Comparison of ENCODE assay signal across 9 cellular contexts in the genomic region with DNA sequence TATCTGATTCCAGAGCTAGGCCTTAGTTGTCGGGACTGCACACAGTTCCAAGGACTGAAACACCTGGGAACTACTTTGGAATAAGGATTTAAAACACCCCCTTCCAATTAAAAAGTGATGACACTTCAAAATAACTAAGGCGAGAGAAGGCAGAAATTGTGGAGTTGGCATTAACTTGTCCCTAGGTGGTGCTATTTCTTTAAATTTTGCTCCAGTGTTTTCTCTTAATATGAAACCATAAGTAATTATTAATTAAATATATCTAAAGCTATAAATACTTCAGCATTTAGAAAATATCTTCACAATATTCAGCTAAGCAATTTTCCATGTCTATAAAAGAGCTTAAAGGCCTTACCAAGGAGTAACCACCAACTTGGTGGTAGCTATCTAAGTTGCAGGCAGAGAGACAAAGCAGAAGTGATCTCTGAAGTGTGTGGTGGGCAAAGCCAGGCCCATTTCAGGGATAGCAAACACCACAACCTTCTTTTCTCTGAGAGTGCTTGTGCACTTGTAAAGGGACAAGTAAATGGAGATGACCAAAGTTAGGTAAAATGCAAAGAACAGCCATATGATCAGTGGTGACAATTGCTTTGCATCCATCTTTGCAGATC.
DNase-seq lines count a peak whose midpoint lies in the region; ATAC-seq, FAIRE-seq and TF ChIP-seq lines count a peak whose summit lies in the region.
"Had no signal": no experiment of that assay in that cellular context is flagged by ENCODE, and none has a peak within 500 bp of the region (broad histone marks: within the 10 kb centered on the region; RNA-seq: fewer than 3 reads in every experiment).

No MANE protein-coding gene starts in this region.

- CTCF ChIA-PET in CD4-positive, alpha-beta T cell (lab: Charles Lee): interaction anchor here (0.5 to 3.5 kb wide), 32 partner anchors 9 to 270 kb away, joined by 3 to 29 read pairs (median 4); no protein-coding TSS in a partner anchor
- CTCF ChIA-PET in endothelial cell of umbilical vein (lab: Charles Lee): interaction anchor here (0.6 to 13.9 kb wide), 79 partner anchors 9 to 667 kb away, joined by 3 to 267 read pairs (median 4); a partner anchor contains a TSS

- H3K27ac ChIP-seq in CD4-positive, alpha-beta T cell (ENCODE audit: low read depth, low read length): no peak overlapping the region
- H3K27ac ChIP-seq in SK-N-MC (0 out of 2 replicates have a peak overlapping the region, but pooled peaks have one; percentile 61), endothelial cell of umbilical vein (ENCODE audit: insufficient read depth, low read depth, low read length) (no peak overlapping the region), pancreas (no peak overlapping the region)
- H3K27ac ChIP-seq: SJSA1 had no signal

- peak; percentile 60 for ATAC-seq in CD4-positive, alpha-beta T cell (ENCODE audit: poor library complexity)
- ATAC-seq in GM18505 (IDR thresholded peaks at IDR 0.05; ENCODE audit: unreplicated experiment) (peak; percentile 67), pancreas (peak in 3 of 4 donors; percentile 54 to 73 (median 59)), GM19467 (IDR thresholded peaks at IDR 0.05; ENCODE audit: unreplicated experiment) (no peak)

- H3K4me1 Mint-ChIP-seq in CD4-positive, alpha-beta T cell (ENCODE audit: low read depth): peaks cover 36% of the 10 kb centered on the region

- H3K9me1 ChIP-seq in endothelial cell of umbilical vein (replicated peaks; ENCODE audit: control insufficient read depth, extremely low read depth, insufficient read depth, low read length): no peaks in the 10 kb centered on the region

- dilution Hi-C loops in endothelial cell of umbilical vein (cut with MboI; ENCODE audit: extremely low pct_ligation_motif_present, low sequenced_read_pairs): no loop called here

- H3K27me3 Mint-ChIP-seq in CD4-positive, alpha-beta T cell: no peaks in the 10 kb centered on the region

- no peaks in the 10 kb centered on the region for H3K9me3 ChIP-seq in CD4-positive, alpha-beta T cell (ENCODE audit: control insufficient read depth, low read length)
- H3K9me3 ChIP-seq in SK-N-MC (ENCODE audit: low read depth, low read length) (no peaks in the 10 kb centered on the region), endothelial cell of umbilical vein (replicated peaks; ENCODE audit: control insufficient read depth, insufficient read depth, low read length) (no peaks in the 10 kb centered on the region), pancreas (no peaks in the 10 kb centered on the region)
- H3K9me3 ChIP-seq: SJSA1 had no signal

- no peak overlapping the region for H3K4me3 ChIP-seq in SK-N-MC
- H3K4me3 ChIP-seq in endothelial cell of umbilical vein (replicated peaks in 1 of 3; ENCODE audit: insufficient read depth in 1 of 3, low read depth in 1 of 3, low read length in 3 of 3): no peak overlapping the region
- H3K4me3 ChIP-seq in pancreas: no peak overlapping the region
- H3K4me3 ChIP-seq: SJSA1 had no signal

- POLR2A ChIA-PET in CD4-positive, alpha-beta T cell (lab: Charles Lee): interaction anchor here (0.5 to 2.9 kb wide), 16 partner anchors 19 to 321 kb away, joined by 3 to 13 read pairs (median 4); a partner anchor contains a TSS
- POLR2A ChIA-PET in endothelial cell of umbilical vein (lab: Charles Lee): no interaction called here

- no peak overlapping the region for H3K9ac ChIP-seq in SK-N-MC (ENCODE audit: insufficient read length)
- H3K9ac ChIP-seq in endothelial cell of umbilical vein (replicated peaks; ENCODE audit: extremely low read depth, insufficient read depth, low read length): no peak overlapping the region

- 1 to 4% methylated on average over 2 of the region's 2 CpGs for WGBS in pancreas, 2 donors

- BruUV-seq in endothelial cell of umbilical vein (replicated peaks; lab: Mats Ljungman, UMichigan): no TSS peak

- H3K36me3 ChIP-seq in SK-N-MC (ENCODE audit: insufficient read depth, low read length): no peaks in the 10 kb centered on the region
- H3K36me3 ChIP-seq in endothelial cell of umbilical vein (ENCODE audit: control insufficient read depth in 2 of 2, extremely low read depth in 1 of 2, insufficient read depth in 2 of 2, low read length in 2 of 2): no peaks in the 10 kb centered on the region
- no peaks in the 10 kb centered on the region for H3K36me3 ChIP-seq in pancreas
- H3K36me3 ChIP-seq: SJSA1 had no signal

- intact Hi-C loops in CD4-positive, alpha-beta T cell (cut with DNase I, micrococcal nuclease): loop anchor here (1.0 to 5.0 kb wide), 6 partner anchors 54 to 265 kb away; a partner anchor contains a TSS
- intact Hi-C loops in endothelial cell of umbilical vein (cut with micrococcal nuclease): loop anchor here (1.0 to 5.0 kb wide), 7 partner anchors 33 to 265 kb away; a partner anchor contains a TSS
- intact Hi-C loops in pancreas (cut with DNase I): loop anchor here in 2 of 3 donors (10.0 kb wide), 2 partner anchors 261 to 271 kb away; no protein-coding TSS in a partner anchor

- H3K9me3 Mint-ChIP-seq in CD4-positive, alpha-beta T cell: no peaks in the 10 kb centered on the region

- DNase-seq in CD4-positive, alpha-beta T cell: no peak
- peak; percentile 14 for DNase-seq in HPDE6-E6E7 (ENCODE audit: extremely low spot score)
- no peak for DNase-seq in SK-N-MC (ENCODE audit: low read depth, low spot score)
- DNase-seq in endothelial cell of umbilical vein (ENCODE audit: low read depth, low spot score): peak; percentile 65
- DNase-seq in pancreas: no peak
- DNase-seq in activated effector memory CD4-positive, alpha-beta T cell treated with Interleukin-2 at 50 U/mL for 16 hours: no peak

- peak; percentile 95 for FAIRE-seq in endothelial cell of umbilical vein (lab: Jason Lieb, UNC)
- FAIRE-seq in pancreas (lab: Jason Lieb, UNC): peak; percentile 80

- H2AFZ ChIP-seq in endothelial cell of umbilical vein (ENCODE audit: low read depth, low read length): no peak overlapping the region

- TF ChIP-seq POLR2A in GM18505 (IDR thresholded peaks at IDR 0.05; ENCODE audit: borderline replicate concordance, extremely low read depth, insufficient read depth, insufficient read length) (no peak), endothelial cell of umbilical vein (IDR thresholded peaks at IDR 0.05; ENCODE audit: low read depth, low read length) (no peak)

- H4K20me1 ChIP-seq in endothelial cell of umbilical vein (replicated peaks; ENCODE audit: control insufficient read depth, extremely low read depth, insufficient read depth, low read length): no peaks in the 10 kb centered on the region

- H3K4me1 ChIP-seq in endothelial cell of umbilical vein (ENCODE audit: control insufficient read depth, extremely low read depth, insufficient read depth, low read length) (no peaks in the 10 kb centered on the region), pancreas (no peaks in the 10 kb centered on the region)

- peaks cover 69% of the 10 kb centered on the region for H3K36me3 Mint-ChIP-seq in CD4-positive, alpha-beta T cell (ENCODE audit: low read depth)

- peak; percentile 81 for TF ChIP-seq CTCF in CD4-positive, alpha-beta T cell (IDR thresholded peaks at IDR 0.05)
- peak; percentile 24 to 41 for TF ChIP-seq CTCF in endothelial cell of umbilical vein (IDR thresholded peaks at IDR 0.05; ENCODE audit: extremely low read depth in 1 of 2, insufficient read depth in 1 of 2, low read depth in 1 of 2, low read length in 2 of 2)
- peak in 3 of 4 donors; percentile 36 to 50 (median 45) for TF ChIP-seq CTCF in pancreas (IDR thresholded peaks at IDR 0.05)

- peak overlapping the region; percentile 83 for H3K27ac Mint-ChIP-seq in CD4-positive, alpha-beta T cell

- H3K79me2 ChIP-seq in endothelial cell of umbilical vein (ENCODE audit: control insufficient read depth, insufficient read depth, low read length): no peaks in the 10 kb centered on the region

- no peak overlapping the region for H3K4me3 Mint-ChIP-seq in CD4-positive, alpha-beta T cell

- H3K27me3 ChIP-seq in CD4-positive, alpha-beta T cell (ENCODE audit: control insufficient read depth, insufficient read depth, low read length): no peaks in the 10 kb centered on the region
- H3K27me3 ChIP-seq in endothelial cell of umbilical vein (ENCODE audit: control insufficient read depth in 2 of 2, insufficient read depth in 2 of 2, low read length in 2 of 2) (no peaks in the 10 kb centered on the region), pancreas (no peaks in the 10 kb centered on the region)
- H3K27me3 ChIP-seq: SJSA1 had no signal

- no peak overlapping the region for H3K4me2 ChIP-seq in endothelial cell of umbilical vein (ENCODE audit: insufficient read depth, low read length)

TF ChIP-seq in endothelial cell of umbilical vein, 7 proteins besides CTCF, POLR2A, EP300 and RAD21:
- TF ChIP-seq FOS (IDR thresholded peaks at IDR 0.05; ENCODE audit: borderline replicate concordance, insufficient read depth, low read length) (no peak), POLR2AphosphoS5 (IDR thresholded peaks at IDR 0.05; ENCODE audit: insufficient read depth, low read depth, low read length) (no peak), GATA2 (IDR thresholded peaks at IDR 0.05; ENCODE audit: insufficient read depth, insufficient read length, low read depth, low read length) (no peak), EZH2 (IDR thresholded peaks at IDR 0.05; ENCODE audit: borderline replicate concordance, low read depth, low read length, severe bottlenecking) (no peak), JUN (IDR thresholded peaks at IDR 0.05; ENCODE audit: borderline replicate concordance, insufficient read depth, insufficient read length, low read depth) (no peak), MYC (IDR thresholded peaks at IDR 0.05; ENCODE audit: low read depth, low read length) (no peak)
- TF ChIP-seq, protein P1, sequence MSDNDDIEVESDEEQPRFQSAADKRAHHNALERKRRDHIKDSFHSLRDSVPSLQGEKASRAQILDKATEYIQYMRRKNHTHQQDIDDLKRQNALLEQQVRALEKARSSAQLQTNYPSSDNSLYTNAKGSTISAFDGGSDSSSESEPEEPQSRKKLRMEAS (IDR thresholded peaks at IDR 0.05; ENCODE audit: insufficient read depth, insufficient read length): no peak
TF ChIP-seq in endothelial cell of umbilical vein: peak in this region for 0.

Comparison
In these comparisons a context has a peak if more than half of its experiments do, and no peak if none do; other contexts are left out.
1. DNase-seq: peak in HPDE6-E6E7 (single experiment) and endothelial cell of umbilical vein (single experiment); none in CD4-positive, alpha-beta T cell (0 of 10), SK-N-MC (single experiment), pancreas (0 of 6) and activated effector memory CD4-positive, alpha-beta T cell treated with Interleukin-2 at 50 U/mL for 16 hours (single experiment).
2. Peak in every context shown above with its lines, with median percentiles within 50 percentile points of each other: CTCF ChIP-seq.